ENCODE assay signal across 1 cellular context in the genomic region with DNA sequence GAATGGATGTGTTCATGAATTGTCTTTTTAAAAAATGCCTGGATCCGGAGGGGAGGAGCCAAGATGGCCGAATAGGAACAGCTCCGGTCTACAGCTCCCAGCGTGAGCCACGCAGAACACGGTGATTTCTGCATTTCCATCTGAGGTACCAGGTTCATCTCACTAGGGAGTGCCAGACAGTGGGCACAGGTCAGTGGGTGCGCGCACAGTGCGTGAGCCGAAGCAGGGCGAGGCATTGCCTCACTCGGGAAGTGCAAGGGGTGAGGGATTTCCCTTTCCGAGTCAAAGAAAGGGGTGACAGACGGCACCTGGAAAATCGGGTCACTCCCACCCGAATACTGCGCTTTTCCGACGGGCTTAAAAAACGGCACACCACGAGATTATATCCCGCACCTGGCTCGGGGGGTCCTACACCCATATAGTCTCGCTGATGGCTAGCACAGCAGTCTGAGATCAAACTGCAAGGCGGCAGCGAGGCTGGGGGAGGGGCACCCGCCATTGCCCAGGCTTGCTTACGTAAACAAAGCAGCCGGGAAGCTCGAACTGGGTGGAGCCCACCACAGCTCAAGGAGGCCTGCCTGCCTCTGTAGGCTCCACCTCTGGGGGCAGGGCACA. TPM values are rescaled to one million over a fixed set of nuclear protein-coding genes. Genes with fewer than 3 reads are reported as not detected.
"Had no signal": no experiment of that assay in that cellular context is flagged by ENCODE, and none has a peak within 500 bp of the region (broad histone marks: within the 10 kb centered on the region; RNA-seq: fewer than 3 reads in every experiment).

No MANE protein-coding gene starts in this region.

RNA-seq across cellular contexts. Expression of a gene that starts 54.3 kb away (rescaled TPM):
- total RNA-seq: activated B cell treated with CpG ODN at 0.5 μM for 24 hours had no signal
